ENCODE assay signal across 22 cellular contexts in the genomic region with DNA sequence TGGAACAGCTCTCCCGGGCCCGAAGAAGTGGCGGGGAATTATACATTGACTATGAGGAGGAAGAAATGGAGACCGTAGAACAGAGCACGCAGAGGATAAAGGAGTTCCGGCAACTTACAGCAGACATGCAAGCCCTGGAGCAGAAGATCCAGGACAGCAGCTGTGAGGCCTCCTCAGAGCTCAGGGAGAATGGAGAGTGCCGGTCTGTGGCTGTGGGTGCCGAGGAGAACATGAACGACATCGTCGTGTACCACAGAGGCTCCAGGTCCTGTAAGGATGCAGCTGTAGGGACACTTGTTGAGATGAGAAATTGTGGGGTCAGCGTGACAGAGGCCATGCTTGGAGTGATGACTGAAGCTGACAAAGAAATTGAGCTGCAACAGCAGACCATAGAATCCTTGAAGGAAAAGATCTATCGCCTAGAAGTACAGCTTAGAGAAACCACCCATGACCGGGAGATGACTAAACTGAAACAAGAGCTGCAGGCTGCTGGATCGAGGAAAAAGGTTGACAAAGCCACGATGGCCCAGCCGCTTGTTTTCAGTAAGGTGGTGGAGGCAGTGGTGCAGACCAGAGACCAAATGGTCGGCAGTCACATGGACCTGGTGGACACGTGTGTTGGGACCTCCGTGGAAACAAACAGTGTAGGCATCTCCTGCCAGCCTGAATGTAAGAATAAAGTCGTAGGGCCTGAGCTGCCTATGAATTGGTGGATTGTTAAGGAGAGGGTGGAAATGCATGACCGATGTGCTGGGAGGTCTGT.
DNase-seq lines count a peak whose midpoint lies in the region; ATAC-seq and TF ChIP-seq lines count a peak whose summit lies in the region.
"Had no signal": no experiment of that assay in that cellular context is flagged by ENCODE, and none has a peak within 500 bp of the region (broad histone marks: within the 10 kb centered on the region; RNA-seq: fewer than 3 reads in every experiment).

No MANE protein-coding gene starts in this region.

- H3K27ac ChIP-seq in HCT116 (ENCODE audit: low read depth, low read length) (no peak overlapping the region), RWPE1 (peak overlapping the region; percentile 30; the same call in 1 of the 2 replicates), subcutaneous abdominal adipose tissue (ENCODE audit: low read depth, low read length) (peak overlapping the region; percentile 44)
- H3K27ac ChIP-seq: Peyer's patch had no signal

- peaks cover 56% of the 10 kb centered on the region for H3K4me1 Mint-ChIP-seq in mesothelial cell of epicardium

- peaks cover 30% of the 10 kb centered on the region for H3K36me3 Mint-ChIP-seq in mesothelial cell of epicardium
- H3K36me3 Mint-ChIP-seq: natural killer cell treated with Interleukin-12 subunit alpha and Interleukin-12 subunit beta and Interleukin-15 and Interleukin-18, amount 100 ng/mL, for 72 hours had no signal

- peak overlapping the region; percentile 23 for H3K27ac Mint-ChIP-seq in mesothelial cell of epicardium
- H3K27ac Mint-ChIP-seq: activated CD4-positive, alpha-beta memory T cell treated with anti-CD3 and anti-CD28 coated beads, Interleukin-2, amount 10 ng/mL, durations not matched to agents 7 days and 5 days; CD8-positive, alpha-beta memory T cell; natural killer cell treated with Interleukin-12 subunit alpha and Interleukin-12 subunit beta and Interleukin-15 and Interleukin-18, amount 100 ng/mL, for 72 hours had no signal

- H3K27me3 Mint-ChIP-seq in mesothelial cell of epicardium (ENCODE audit: low read depth): no peaks in the 10 kb centered on the region

- TSS peak; percentile 42 for BruUV-seq in HCT116 (replicated peaks; lab: Mats Ljungman, UMichigan)

- no peak overlapping the region for H3K4me3 Mint-ChIP-seq in mesothelial cell of epicardium
- H3K4me3 Mint-ChIP-seq: activated CD4-positive, alpha-beta memory T cell treated with anti-CD3 and anti-CD28 coated beads, Interleukin-2, amount 10 ng/mL, durations not matched to agents 7 days and 5 days; CD8-positive, alpha-beta memory T cell; natural killer cell treated with Interleukin-12 subunit alpha and Interleukin-12 subunit beta and Interleukin-15 and Interleukin-18, amount 100 ng/mL, for 72 hours had no signal

- DNase-seq in HCT116 (ENCODE audit: low read depth, low spot score): no peak
- no peak for DNase-seq in RWPE1 (ENCODE audit: low spot score)
- DNase-seq in mesothelial cell of epicardium (ENCODE audit: low spot score in 2 of 2, unreplicated experiment in 2 of 2): no peak
- no peak for DNase-seq in NCI-H2196 treated with DMSO at 0.1 percent for 48 hours (lab: John Stamatoyannopoulos, UW; ENCODE audit: unreplicated experiment)
- DNase-seq: activated CD4-positive, alpha-beta memory T cell treated with anti-CD3 and anti-CD28 coated beads, Interleukin-2, amount 10 ng/mL, durations not matched to agents 7 days and 5 days; activated CD4-positive, CD25-positive, alpha-beta regulatory T cell; activated gamma-delta T cell treated with Interleukin-2 at 50 U/mL for 16 hours; activated T-cell treated with anti-CD3 and anti-CD28 coated beads for 4 hours; CD8-positive, alpha-beta memory T cell; DMS79; KG1; mesendoderm; NCI-H1694 treated with DMSO at 0.1 percent for 48 hours; NCI-H345; Peyer's patch; stimulated activated CD4-positive, alpha-beta T cell treated with anti-CD3 and anti-CD28 coated beads, Interleukin-4, amount 100 ng/mL, for 24 hours; stomach; T-helper 9 cell had no signal

- ATAC-seq in HCT116: no peak
- no peak for ATAC-seq in HG03571 (IDR thresholded peaks at IDR 0.05; ENCODE audit: unreplicated experiment)
- no peak for ATAC-seq in GM18861 (IDR thresholded peaks at IDR 0.05; ENCODE audit: unreplicated experiment)

- H3K9me2 ChIP-seq in HCT116 (ENCODE audit: insufficient read depth): no peaks in the 10 kb centered on the region

- no peaks in the 10 kb centered on the region for H3K9me3 Mint-ChIP-seq in mesothelial cell of epicardium
- H3K9me3 Mint-ChIP-seq: activated CD4-positive, alpha-beta memory T cell treated with anti-CD3 and anti-CD28 coated beads, Interleukin-2, amount 10 ng/mL, durations not matched to agents 7 days and 5 days; CD8-positive, alpha-beta memory T cell; natural killer cell treated with Interleukin-12 subunit alpha and Interleukin-12 subunit beta and Interleukin-15 and Interleukin-18, amount 100 ng/mL, for 72 hours had no signal

- no peak overlapping the region for H2AFZ ChIP-seq in HCT116 (ENCODE audit: low read depth, low read length, poor library complexity, severe bottlenecking)

- no peak for TF ChIP-seq POLR2A in HCT116 (IDR thresholded peaks at IDR 0.05; ENCODE audit: borderline replicate concordance, extremely low read depth, insufficient read depth, insufficient read length)

- no peak for TF ChIP-seq RAD21 in HCT116 (IDR thresholded peaks at IDR 0.05; ENCODE audit: low read depth)

- H3K9ac ChIP-seq in HCT116 (ENCODE audit: low read length) (no peak overlapping the region), subcutaneous abdominal adipose tissue (ENCODE audit: low read length in 5 of 5) (no peak overlapping the region)

- H3K79me2 ChIP-seq in HCT116 (ENCODE audit: insufficient read depth, low read length): no peaks in the 10 kb centered on the region

- POLR2A ChIA-PET in HCT116 (lab: Charles Lee): no interaction called here
- POLR2A ChIA-PET in RWPE1 (lab: Yijun Ruan, JAX; ENCODE audit: low non-redundant PET): no interaction called here

- TF ChIP-seq CTCF in HCT116 (IDR thresholded peaks at IDR 0.05 in 2 of 3, conservative IDR thresholded peaks at IDR 0.05 in 1 of 3; ENCODE audit: borderline replicate concordance in 1 of 3, insufficient read depth in 1 of 3, low read depth in 2 of 3, low read length in 2 of 3) (no peak), RWPE1 (conservative IDR thresholded peaks at IDR 0.05; ENCODE audit: low read depth) (no peak), mesothelial cell of epicardium (IDR thresholded peaks at IDR 0.05; ENCODE audit: unreplicated experiment) (no peak)

- H3K4me3 ChIP-seq in HCT116 (replicated peaks in 1 of 2; ENCODE audit: low read depth in 1 of 2, low read length in 2 of 2): no peak overlapping the region
- H3K4me3 ChIP-seq in subcutaneous abdominal adipose tissue (ENCODE audit: low read depth in 1 of 5, low read length in 5 of 5): peak overlapping the region in 1 of 5 donors; percentile 19
- H3K4me3 ChIP-seq: Peyer's patch had no signal

- H3K4me2 ChIP-seq in HCT116 (ENCODE audit: low read length): no peak overlapping the region

- RAD21 ChIA-PET in HCT116 (lab: Charles Lee; ENCODE audit: low non-redundant PET in 1 of 2, low total read pairs in 2 of 2, uncharacterized antibody in 2 of 2, unreplicated experiment in 2 of 2): no interaction called here

- no peaks in the 10 kb centered on the region for H3K4me1 ChIP-seq in HCT116 (ENCODE audit: control insufficient read depth in 1 of 2, insufficient read depth in 2 of 2, low read length in 2 of 2)
- peaks cover 5 to 79% (median 61%) of the 10 kb centered on the region in 5 donors for H3K4me1 ChIP-seq in subcutaneous abdominal adipose tissue (ENCODE audit: control insufficient read depth in 5 of 5, insufficient read depth in 5 of 5, low read length in 5 of 5)
- H3K4me1 ChIP-seq: Peyer's patch had no signal

- intact Hi-C loops in HCT116 (cut with micrococcal nuclease): no loop called here

- CTCF ChIA-PET in HCT116 (lab: Charles Lee): no interaction called here
- CTCF ChIA-PET in RWPE1 (lab: Yijun Ruan, JAX): no interaction called here

- no peaks in the 10 kb centered on the region for H3K27me3 ChIP-seq in HCT116 (ENCODE audit: insufficient read depth, low read length)
- H3K27me3 ChIP-seq in subcutaneous abdominal adipose tissue (ENCODE audit: control insufficient read depth in 5 of 5, insufficient read depth in 4 of 5, low read length in 5 of 5): no peaks in the 10 kb centered on the region
- H3K27me3 ChIP-seq: Peyer's patch, stomach had no signal

- no peaks in the 10 kb centered on the region for H3K36me3 ChIP-seq in HCT116 (ENCODE audit: control insufficient read depth in 1 of 2, insufficient read depth in 2 of 2, low read length in 2 of 2)
- peaks cover 0 to 37% (median 30%) of the 10 kb centered on the region in 5 donors for H3K36me3 ChIP-seq in subcutaneous abdominal adipose tissue (ENCODE audit: control insufficient read depth in 5 of 5, insufficient read depth in 5 of 5, low read length in 5 of 5)

- no peaks in the 10 kb centered on the region for H3K9me3 ChIP-seq in HCT116 (ENCODE audit: control insufficient read depth in 1 of 2, insufficient read depth in 1 of 2, low read depth in 1 of 2, low read length in 2 of 2)
- no peaks in the 10 kb centered on the region for H3K9me3 ChIP-seq in subcutaneous abdominal adipose tissue (ENCODE audit: control insufficient read depth in 5 of 5, low read length in 5 of 5)
- H3K9me3 ChIP-seq: Peyer's patch, stomach had no signal

- no peaks in the 10 kb centered on the region for H4K20me1 ChIP-seq in HCT116 (ENCODE audit: insufficient read depth)

TF ChIP-seq in HCT116, 20 proteins besides CTCF, POLR2A, EP300 and RAD21:
- TF ChIP-seq ZNF274 (IDR thresholded peaks at IDR 0.05; ENCODE audit: low read depth, low read length) (no peak), SP1 (IDR thresholded peaks at IDR 0.05; ENCODE audit: low read depth) (no peak), ELF1 (IDR thresholded peaks at IDR 0.05; ENCODE audit: borderline replicate concordance, low read depth) (no peak), EGR1 (IDR thresholded peaks at IDR 0.05; ENCODE audit: low read depth) (no peak), EZH2 (IDR thresholded peaks at IDR 0.05) (no peak), CEBPB (IDR thresholded peaks at IDR 0.05; ENCODE audit: low read depth) (no peak), SIN3A (IDR thresholded peaks at IDR 0.05; ENCODE audit: low read depth) (no peak)
